ENCODE assay signal across 13 cellular contexts in the genomic region with DNA sequence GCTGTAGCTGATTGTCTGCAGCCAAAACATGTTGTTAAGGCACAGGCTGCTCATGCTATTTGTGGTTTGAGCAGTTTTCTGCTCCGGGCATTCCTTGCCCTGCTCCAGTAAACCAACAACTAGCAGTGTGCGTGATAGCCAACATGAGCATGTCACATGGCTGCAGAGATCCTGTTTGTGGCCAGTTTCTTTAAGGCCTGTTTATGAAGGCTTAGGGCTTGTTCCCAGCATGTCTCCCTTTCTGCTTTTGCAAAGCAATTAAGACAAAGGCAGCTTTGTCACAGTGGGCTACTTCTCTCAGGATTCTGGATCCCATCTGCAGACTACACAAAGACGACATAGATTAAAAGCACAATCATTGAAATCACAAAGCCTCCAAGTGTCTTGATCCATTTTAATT.
DNase-seq lines count a peak whose midpoint lies in the region; ATAC-seq and TF ChIP-seq lines count a peak whose summit lies in the region.
"Had no signal": no experiment of that assay in that cellular context is flagged by ENCODE, and none has a peak within 500 bp of the region (broad histone marks: within the 10 kb centered on the region; RNA-seq: fewer than 3 reads in every experiment).

No MANE protein-coding gene starts in this region.

- WGBS in endodermal cell (ENCODE audit: insufficient coverage in 1 of 2, insufficient read length in 1 of 2), 2 experiments = 46 to 51% methylated on average over 2 to 3 of the region's 3 CpGs

- ATAC-seq in Right ventricle myocardium superior (ENCODE audit: poor library complexity) (peak; percentile 83), HG03457 (IDR thresholded peaks at IDR 0.05; ENCODE audit: unreplicated experiment) (no peak), GM21786 (IDR thresholded peaks at IDR 0.05; ENCODE audit: unreplicated experiment) (no peak)
- ATAC-seq: natural killer cell treated with Interleukin-12 subunit alpha and Interleukin-12 subunit beta and Interleukin-15 and Interleukin-18, amount 100 ng/mL, for 72 hours had no signal

- no peak overlapping the region for H3K4me3 ChIP-seq in right atrium auricular region
- H3K4me3 ChIP-seq in endodermal cell (ENCODE audit: low read length) = no peak overlapping the region
- no peak overlapping the region for H3K4me3 ChIP-seq in H7 (ENCODE audit: insufficient read depth, low read depth, low read length)
- H3K4me3 ChIP-seq: heart right ventricle had no signal

- no peaks in the 10 kb centered on the region for H3K9me3 ChIP-seq in right atrium auricular region
- H3K9me3 ChIP-seq in endodermal cell (ENCODE audit: control insufficient read depth, low read length) = no peaks in the 10 kb centered on the region
- H3K9me3 ChIP-seq: heart right ventricle had no signal

- H3K4me1 Mint-ChIP-seq in endodermal cell (peaks cover 22% of the 10 kb centered on the region), mesothelial cell of epicardium (peaks cover 14% of the 10 kb centered on the region)
- H3K4me1 Mint-ChIP-seq in activated naive CD8-positive, alpha-beta T cell treated with anti-CD3 and anti-CD28 coated beads for 36 hours = no peaks in the 10 kb centered on the region

- no peak overlapping the region for H3K9ac ChIP-seq in endodermal cell (ENCODE audit: extremely low read depth, low read length, poor library complexity, severe bottlenecking)

- H3K36me3 Mint-ChIP-seq in endodermal cell (ENCODE audit: low read depth) = no peaks in the 10 kb centered on the region
- H3K36me3 Mint-ChIP-seq in mesothelial cell of epicardium = no peaks in the 10 kb centered on the region
- H3K36me3 Mint-ChIP-seq in activated naive CD8-positive, alpha-beta T cell treated with anti-CD3 and anti-CD28 coated beads for 36 hours = no peaks in the 10 kb centered on the region
- H3K36me3 Mint-ChIP-seq: natural killer cell treated with Interleukin-12 subunit alpha and Interleukin-12 subunit beta and Interleukin-15 and Interleukin-18, amount 100 ng/mL, for 72 hours had no signal

- H3K27me3 ChIP-seq in right atrium auricular region (no peaks in the 10 kb centered on the region), endodermal cell (ENCODE audit: control insufficient read depth, insufficient read depth, low read length, poor library complexity, severe bottlenecking) (peaks cover 21% of the 10 kb centered on the region), H7 (ENCODE audit: control insufficient read depth, insufficient read depth, low read length) (no peaks in the 10 kb centered on the region)

- H3K27ac ChIP-seq in right atrium auricular region (no peak overlapping the region), endodermal cell (ENCODE audit: low read depth, low read length) (peak overlapping the region; percentile 25)
- H3K27ac ChIP-seq: HL-60 had no signal

- H3K36me3 ChIP-seq in right atrium auricular region (no peaks in the 10 kb centered on the region), endodermal cell (ENCODE audit: control insufficient read depth, insufficient read depth, low read length) (no peaks in the 10 kb centered on the region), H7 (replicated peaks; ENCODE audit: control insufficient read depth, insufficient read depth, low read length) (no peaks in the 10 kb centered on the region)
- H3K36me3 ChIP-seq: heart right ventricle had no signal

- DNase-seq in Right ventricle myocardium superior (no peak), right atrium auricular region (ENCODE audit: low spot score) (no peak), endodermal cell (peak; percentile 53), mesothelial cell of epicardium (ENCODE audit: low spot score in 2 of 2, unreplicated experiment in 2 of 2) (no peak), H7 (no peak)
- no peak for DNase-seq in activated naive CD8-positive, alpha-beta T cell treated with anti-CD3 and anti-CD28 coated beads for 36 hours
- DNase-seq: heart right ventricle; NCI-H1105 treated with DMSO at 0.1 percent for 48 hours; stimulated activated CD4-positive, alpha-beta T cell treated with anti-CD3 and anti-CD28 coated beads, Interleukin-1b, Interleukin-23, amount 100 ng/mL, for 48 hours had no signal

- TF ChIP-seq CTCF in right atrium auricular region (IDR thresholded peaks at IDR 0.05) (no peak), endodermal cell (conservative IDR thresholded peaks at IDR 0.05) (no peak), mesothelial cell of epicardium (IDR thresholded peaks at IDR 0.05; ENCODE audit: unreplicated experiment) (no peak)

- H3K27ac Mint-ChIP-seq in endodermal cell = no peak overlapping the region
- H3K27ac Mint-ChIP-seq in mesothelial cell of epicardium = peak overlapping the region; percentile 78
- no peak overlapping the region for H3K27ac Mint-ChIP-seq in activated naive CD8-positive, alpha-beta T cell treated with anti-CD3 and anti-CD28 coated beads for 36 hours
- H3K27ac Mint-ChIP-seq: natural killer cell treated with Interleukin-12 subunit alpha and Interleukin-12 subunit beta and Interleukin-15 and Interleukin-18, amount 100 ng/mL, for 72 hours had no signal

- H3K9me3 Mint-ChIP-seq in endodermal cell (no peaks in the 10 kb centered on the region), mesothelial cell of epicardium (no peaks in the 10 kb centered on the region)
- no peaks in the 10 kb centered on the region for H3K9me3 Mint-ChIP-seq in activated naive CD8-positive, alpha-beta T cell treated with anti-CD3 and anti-CD28 coated beads for 36 hours
- H3K9me3 Mint-ChIP-seq: natural killer cell treated with Interleukin-12 subunit alpha and Interleukin-12 subunit beta and Interleukin-15 and Interleukin-18, amount 100 ng/mL, for 72 hours had no signal

- H3K4me1 ChIP-seq in right atrium auricular region (peaks cover 0 to 9% of the 10 kb centered on the region in 2 donors), endodermal cell (ENCODE audit: control insufficient read depth, insufficient read depth, low read length) (peaks cover 3% of the 10 kb centered on the region)

- intact Hi-C loops in Right ventricle myocardium superior (cut with DNase I) = no loop called here

- peaks cover 22% of the 10 kb centered on the region for H3K27me3 Mint-ChIP-seq in endodermal cell (ENCODE audit: insufficient read depth)
- no peaks in the 10 kb centered on the region for H3K27me3 Mint-ChIP-seq in mesothelial cell of epicardium (ENCODE audit: low read depth)
- no peaks in the 10 kb centered on the region for H3K27me3 Mint-ChIP-seq in activated naive CD8-positive, alpha-beta T cell treated with anti-CD3 and anti-CD28 coated beads for 36 hours

- no peak overlapping the region for H3K4me3 Mint-ChIP-seq in endodermal cell
- H3K4me3 Mint-ChIP-seq in mesothelial cell of epicardium = no peak overlapping the region
- no peak overlapping the region for H3K4me3 Mint-ChIP-seq in activated naive CD8-positive, alpha-beta T cell treated with anti-CD3 and anti-CD28 coated beads for 36 hours
- H3K4me3 Mint-ChIP-seq: natural killer cell treated with Interleukin-12 subunit alpha and Interleukin-12 subunit beta and Interleukin-15 and Interleukin-18, amount 100 ng/mL, for 72 hours had no signal
